Comparison of ENCODE assay signal across 16 cellular contexts in the genomic region with DNA sequence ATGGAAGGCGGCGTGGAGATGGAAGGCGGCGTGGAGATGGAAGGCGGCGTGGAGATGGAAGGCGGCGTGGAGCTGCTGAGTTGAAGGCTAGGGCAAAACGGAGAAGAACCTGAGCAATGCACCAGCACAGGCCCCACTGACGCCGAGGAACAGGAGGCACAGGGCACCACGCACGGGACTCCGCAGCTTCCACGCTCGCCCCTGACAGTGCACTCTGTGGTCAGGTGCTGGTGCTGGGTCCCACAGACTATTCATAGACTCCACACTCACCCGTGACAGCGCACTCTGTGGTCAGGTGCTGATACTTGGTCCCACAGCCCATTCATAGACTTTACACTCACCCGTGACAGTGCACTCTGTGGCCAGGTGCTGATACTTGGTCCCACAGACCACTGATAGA. TPM values are rescaled to one million over a fixed set of nuclear protein-coding genes. Genes with fewer than 3 reads are reported as not detected.
DNase-seq lines count a peak whose midpoint lies in the region; ATAC-seq, FAIRE-seq and TF ChIP-seq lines count a peak whose summit lies in the region.
"Had no signal": no experiment of that assay in that cellular context is flagged by ENCODE, and none has a peak within 500 bp of the region (broad histone marks: within the 10 kb centered on the region; RNA-seq: fewer than 3 reads in every experiment).

No MANE protein-coding gene starts in this region.

- H3K36me3 ChIP-seq in GM12878 (ENCODE audit: control insufficient read depth in 2 of 2, insufficient read depth in 2 of 2, low read length in 1 of 2) (no peaks in the 10 kb centered on the region), muscle layer of colon (ENCODE audit: insufficient read depth, low read length) (peaks cover 15% of the 10 kb centered on the region), stomach (no peaks in the 10 kb centered on the region), osteoblast (ENCODE audit: insufficient read depth, low read length) (no peaks in the 10 kb centered on the region)

- POLR2A ChIA-PET in GM12878 (lab: Charles Lee): interaction anchor here (1.8 kb wide), 1 partner anchor 8 kb away, joined by 12 read pairs; no protein-coding TSS in a partner anchor

- RAD21 ChIA-PET in GM12878 (lab: Charles Lee; ENCODE audit: unreplicated experiment): interaction anchor here (0.8 to 4.2 kb wide), 4 partner anchors 8 to 22 kb away, joined by 3 to 18 read pairs (median 6); no protein-coding TSS in a partner anchor

- H3K27ac ChIP-seq in GM12878 (ENCODE audit: control insufficient read depth, insufficient read depth) (no peak overlapping the region), muscle layer of colon (ENCODE audit: low read depth, low read length) (peak overlapping the region; percentile 62), stomach (peak overlapping the region in 3 of 5 donors; percentile 34 to 93 (median 63)), osteoblast (ENCODE audit: low read depth, low read length) (no peak overlapping the region)
- H3K27ac ChIP-seq: PC-9 had no signal

- H3K27me3 ChIP-seq in GM12878 (replicated peaks in 1 of 2; ENCODE audit: control insufficient read depth in 2 of 2, insufficient read depth in 2 of 2, low read length in 1 of 2) (peaks cover 0 to 1% of the 10 kb centered on the region in 2 experiments; a peak in 2 of 4 replicates), muscle layer of colon (ENCODE audit: control insufficient read depth in 1 of 2, insufficient read depth in 2 of 2, low read length in 2 of 2) (no peaks in the 10 kb centered on the region), stomach (no peaks in the 10 kb centered on the region), osteoblast (ENCODE audit: insufficient read depth, low read length) (no peaks in the 10 kb centered on the region)

- SMC1A ChIA-PET in GM12878 (lab: Charles Lee; ENCODE audit: uncharacterized antibody, unreplicated experiment): interaction anchor here (1.0 to 2.4 kb wide), 5 partner anchors 9 to 56 kb away, joined by 3 to 12 read pairs (median 6); no protein-coding TSS in a partner anchor

- WGBS in GM12878 (ENCODE audit: insufficient coverage, insufficient replicate concordance, low lambda C conversion rate, missing lambda C conversion rate): 44% methylated on average over 11 of the region's 19 CpGs
- WGBS in stomach, 5 donors: 85 to 94% (median 92%) methylated on average over 15 to 19 of the region's 19 CpGs

- no TSS peak for BruUV-seq in GM12878 (replicated peaks; lab: Mats Ljungman, UMichigan)

- H3K4me3 ChIP-seq in GM12878 (no peak overlapping the region), muscle layer of colon (ENCODE audit: low read depth in 1 of 2, low read length in 2 of 2) (no peak overlapping the region), stomach (no peak overlapping the region), osteoblast (ENCODE audit: insufficient read depth, low read length) (no peak overlapping the region)
- H3K4me3 ChIP-seq: PC-9 had no signal

- H3K4me2 ChIP-seq in GM12878 (ENCODE audit: control insufficient read depth, insufficient read depth) (no peak overlapping the region), osteoblast (ENCODE audit: insufficient read depth, low read length) (no peak overlapping the region)
- H3K4me2 ChIP-seq: PC-9 had no signal

- H4K20me1 ChIP-seq in GM12878 (ENCODE audit: control insufficient read depth, insufficient read depth) (no peaks in the 10 kb centered on the region), osteoblast (ENCODE audit: insufficient read depth, low read length) (no peaks in the 10 kb centered on the region)

- CTCF ChIA-PET in GM12878 (lab: Yijun Ruan, JAX): interaction anchor here (1.1 to 2.5 kb wide), 4 partner anchors 8 to 23 kb away, joined by 3 to 8 read pairs (median 4); no protein-coding TSS in a partner anchor

- TF ChIP-seq EP300 in GM12878 (IDR thresholded peaks at IDR 0.05; ENCODE audit: borderline replicate concordance in 1 of 2, control insufficient read depth in 1 of 2, low read depth in 2 of 2, low read length in 2 of 2) (no peak), stomach (IDR thresholded peaks at IDR 0.05) (no peak)

- no peak overlapping the region for H3K9ac ChIP-seq in GM12878 (ENCODE audit: control insufficient read depth, insufficient read depth, low read length)
- H3K9ac ChIP-seq in muscle layer of colon (ENCODE audit: low read length): no peak overlapping the region

- ATAC-seq in GM12878 (no peak), GM18861 (IDR thresholded peaks at IDR 0.05; ENCODE audit: unreplicated experiment) (no peak), GM19324 (IDR thresholded peaks at IDR 0.05; ENCODE audit: low FRiP score, unreplicated experiment) (no peak)

- in situ Hi-C loops in GM12878 (cut with MboI): no loop called here

- H3K79me2 ChIP-seq in GM12878 (ENCODE audit: control insufficient read depth, insufficient read depth, low read length) (no peaks in the 10 kb centered on the region), osteoblast (ENCODE audit: insufficient read depth, low read length) (no peaks in the 10 kb centered on the region)

- H3K4me1 ChIP-seq in GM12878 (ENCODE audit: control insufficient read depth, insufficient read depth, low read length) (0 out of 2 replicates have a peak, but pooled peaks cover 5% of the 10 kb centered on the region), muscle layer of colon (ENCODE audit: insufficient read depth, low read length) (peaks cover 57% of the 10 kb centered on the region), stomach (peaks cover 0 to 28% (median 0%) of the 10 kb centered on the region in 4 donors), osteoblast (ENCODE audit: insufficient read depth, low read length) (peaks cover 3% of the 10 kb centered on the region)

- TF ChIP-seq POLR2A in GM12878 (IDR thresholded peaks at IDR 0.05; ENCODE audit: low read depth, low read length) (no peak), stomach (IDR thresholded peaks at IDR 0.05) (no peak)

- no peak for FAIRE-seq in GM12878 (lab: Jason Lieb, UNC)
- FAIRE-seq: GM12891, H1 had no signal

- H3K9me3 ChIP-seq in GM12878 (replicated peaks; ENCODE audit: control insufficient read depth, insufficient read depth, low read length): no peaks in the 10 kb centered on the region
- H3K9me3 ChIP-seq in muscle layer of colon (ENCODE audit: low read length): no peaks in the 10 kb centered on the region
- H3K9me3 ChIP-seq in stomach: no peaks in the 10 kb centered on the region
- H3K9me3 ChIP-seq in osteoblast (ENCODE audit: low read depth, low read length): no peaks in the 10 kb centered on the region

- no peak for DNase-seq in GM12878 (ENCODE audit: low read depth, low spot score)
- DNase-seq in stomach: no peak
- no peak for DNase-seq in osteoblast (ENCODE audit: insufficient read length, low spot score, missing footprints)
- no peak for DNase-seq in NCI-H69 (lab: John Stamatoyannopoulos, UW)
- DNase-seq: C1 segment of cervical spinal cord, NCI-H187 treated with DMSO at 0.1 percent for 48 hours, NCI-H446, NCI-H748 treated with DMSO at 0.1 percent for 48 hours, PC-9 had no signal

- intact Hi-C loops in GM12878 (cut with micrococcal nuclease; ENCODE audit: unreplicated experiment) (no loop called here), stomach (cut with DNase I; ENCODE audit: low total_unique reads) (no loop called here)

- no peak overlapping the region for H2AFZ ChIP-seq in GM12878 (ENCODE audit: control insufficient read depth, low read depth, low read length)
- H2AFZ ChIP-seq in osteoblast (ENCODE audit: low read length): no peak overlapping the region
- H2AFZ ChIP-seq: PC-9 had no signal

- no peak for TF ChIP-seq CTCF in GM12878 (IDR thresholded peaks at IDR 0.05 in 2 of 3, conservative IDR thresholded peaks at IDR 0.05 in 1 of 3; ENCODE audit: control insufficient read depth in 2 of 3, extremely low read depth in 1 of 3, insufficient read depth in 1 of 3, low read depth in 3 of 3, low read length in 3 of 3)
- TF ChIP-seq CTCF in stomach (IDR thresholded peaks at IDR 0.05): no peak
- no peak for TF ChIP-seq CTCF in osteoblast (IDR thresholded peaks at IDR 0.05; ENCODE audit: extremely low read depth, low read depth, low read length)

- TF ChIP-seq RAD21 in GM12878 (IDR thresholded peaks at IDR 0.05; ENCODE audit: insufficient read depth, low read depth, low read length): no peak

TF ChIP-seq in GM12878, 131 proteins besides CTCF, POLR2A, EP300 and RAD21 (continues in another document):
- TF ChIP-seq, protein P1, sequence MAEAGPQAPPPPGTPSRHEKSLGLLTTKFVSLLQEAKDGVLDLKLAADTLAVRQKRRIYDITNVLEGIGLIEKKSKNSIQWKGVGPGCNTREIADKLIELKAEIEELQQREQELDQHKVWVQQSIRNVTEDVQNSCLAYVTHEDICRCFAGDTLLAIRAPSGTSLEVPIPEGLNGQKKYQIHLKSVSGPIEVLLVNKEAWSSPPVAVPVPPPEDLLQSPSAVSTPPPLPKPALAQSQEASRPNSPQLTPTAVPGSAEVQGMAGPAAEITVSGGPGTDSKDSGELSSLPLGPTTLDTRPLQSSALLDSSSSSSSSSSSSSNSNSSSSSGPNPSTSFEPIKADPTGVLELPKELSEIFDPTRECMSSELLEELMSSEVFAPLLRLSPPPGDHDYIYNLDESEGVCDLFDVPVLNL (IDR thresholded peaks at IDR 0.05; ENCODE audit: low read depth, low read length): no peak
- 0 out of 2 replicates have a peak, but pooled peaks have one; percentile 25 for TF ChIP-seq BACH1 (IDR thresholded peaks at IDR 0.05; ENCODE audit: borderline replicate concordance)

RNA-seq across cellular contexts. Expression of a gene that starts 34.0 kb away (rescaled TPM):
- total RNA-seq in GM12878 (2013; cell fraction: nucleolus; rRNA removed): 5.2 and 5.9 TPM in 2 replicates
- total RNA-seq in GM12878 (2014; rRNA removed) (0.60 and 0.79 TPM in 2 replicates), GM12878 (2014; rRNA removed; fragmentation: Illumina TruSeq; extraction: Trizol) (0.49 and 0.51 TPM in 2 replicates), GM12878 (2021) (0.58 and 0.67 TPM in 2 replicates), stomach (10 to 100 TPM in 3 of 5 donors, 1 to 10 TPM in 2; 9.8 to 33.5 (median 12.8) TPM), osteoblast (under 0.01 and 0.36 TPM in 2 replicates)
- 0.17 TPM for polyA plus RNA-seq in GM12878 (2011; ENCODE audit: low read depth)
- polyA plus RNA-seq in GM12878 (2011; rRNA removed) (1.1 TPM in 2 replicates), GM12878 (2014; fragmentation: Illumina TruSeq; extraction: Trizol) (0.56 and 0.63 TPM in 2 replicates), GM12878 (2014; fragmentation: Nextera tagmentation; extraction: Ambion mirVana) (under 1 TPM; 0.08 to 0.11 TPM), GM12878 (2014; rRNA removed) (0.46 and 0.58 TPM in 2 replicates), GM12878 (2016; fragmentation: Nextera tagmentation; extraction: Ambion mirVana) (under 1 TPM; 0.58 to 0.72 TPM), stomach (1 to 10 TPM in 1 of 3 donors, under 1 TPM in 2; 0.46 to 7.9 (median 0.62) TPM)
- 1.2 and 1.4 TPM in 2 replicates for polyA plus RNA-seq in GM12878 (2011; cell fraction: cytosol; rRNA removed)
- 2.1 TPM in 2 replicates for polyA plus RNA-seq in GM12878 (2011; cell fraction: nucleus; rRNA removed)
- 0.14 and 0.27 TPM in 2 replicates for polyA plus RNA-seq in GM12878 (2012)
- 0.80 and 1.3 TPM in 2 replicates for polyA minus RNA-seq in GM12878 (2011; rRNA and poly(A)+ RNA removed)
- polyA minus RNA-seq in GM12878 (2011; cell fraction: cytosol; rRNA and poly(A)+ RNA removed): 0.73 and 0.80 TPM in 2 replicates
- 0.60 and 1.4 TPM in 2 replicates for polyA minus RNA-seq in GM12878 (2011; cell fraction: nucleus; rRNA and poly(A)+ RNA removed)
- total RNA-seq: G401, LHCN-M2, PC-9 had no signal

Comparison
In these comparisons a context has a peak if more than half of its experiments do, and no peak if none do; other contexts are left out.
1. H3K27ac ChIP-seq: peak in muscle layer of colon (single experiment) and stomach (3 of 5); none in GM12878 (single experiment) and osteoblast (single experiment).